9 cellular contexts compared by ENCODE assay signal in genomic region chr9:132546148-132547051, GRCh38. TPM values are rescaled to one million over a fixed set of nuclear protein-coding genes. Genes with fewer than 3 reads are reported as not detected.
DNase-seq lines count a peak whose midpoint lies in the region; ATAC-seq and TF ChIP-seq lines count a peak whose summit lies in the region.
"Had no signal": no experiment of that assay in that cellular context is flagged by ENCODE, and none has a peak within 500 bp of the region (broad histone marks: within the 10 kb centered on the region; RNA-seq: fewer than 3 reads in every experiment).

No MANE protein-coding gene starts in this region.

- H3K4me3 ChIP-seq in BE2C (ENCODE audit: low read depth, low read length) (peak overlapping the region; percentile 34), adrenal gland (peak overlapping the region in 1 of 4 donors; percentile 41)

- H3K36me3 ChIP-seq in BE2C, result no peaks in the 10 kb centered on the region
- no peaks in the 10 kb centered on the region for H3K36me3 ChIP-seq in adrenal gland (replicated peaks in 1 of 2)

- no peak for TF ChIP-seq POLR2A in adrenal gland (IDR thresholded peaks at IDR 0.05)

- no peak overlapping the region for H3K27ac ChIP-seq in adrenal gland

- TF ChIP-seq CTCF in BE2C (IDR thresholded peaks at IDR 0.05; ENCODE audit: low read depth, low read length), result peak; percentile 76
- TF ChIP-seq CTCF in adrenal gland (IDR thresholded peaks at IDR 0.05), result peak in 4 of 6 experiments; percentile 7 to 25 (median 13)

- intact Hi-C loops in adrenal gland (cut with DNase I), result no loop called here

- H3K4me1 ChIP-seq in BE2C (peaks cover 49% of the 10 kb centered on the region), adrenal gland (replicated peaks in 1 of 2) (no peaks in the 10 kb centered on the region)

- H3K9me3 ChIP-seq in BE2C (no peaks in the 10 kb centered on the region), adrenal gland (replicated peaks in 1 of 3) (no peaks in the 10 kb centered on the region)

- WGBS in adrenal gland, 4 donors, result 5 to 15% (median 10%) methylated on average over 23 to 27 of the region's 27 CpGs

- ATAC-seq in GM19035 (IDR thresholded peaks at IDR 0.05; ENCODE audit: unreplicated experiment), result no peak
- ATAC-seq in HG02840 (IDR thresholded peaks at IDR 0.05; ENCODE audit: low FRiP score, unreplicated experiment), result no peak

- DNase-seq in BE2C (peak; percentile 96), M059J (ENCODE audit: low read depth) (peak; percentile 30), adrenal gland (peak in 4 of 7 donors; percentile 19 to 62 (median 27)), iPS-NIHi11 (ENCODE audit: low spot score) (peak; percentile 82), mesenteric fat pad (ENCODE audit: low spot score) (no peak), NCI-H187 (lab: John Stamatoyannopoulos, UW) (no peak)

- H3K27me3 ChIP-seq in BE2C (no peaks in the 10 kb centered on the region), adrenal gland (no peaks in the 10 kb centered on the region)

RNA-seq across cellular contexts. Expression of gene BARHL1, which starts 36.0 kb away (rescaled TPM):
- 0.43 TPM for polyA plus RNA-seq in BE2C (2012; ENCODE audit: insufficient read depth, insufficient read length, low read depth)
- total RNA-seq in M059J (2014; rRNA removed; shearing (Covaris generic)), result not detected in 2 replicates
- total RNA-seq in adrenal gland (not detected), mesenteric fat pad (not detected)
- polyA plus RNA-seq in adrenal gland, result not detected
- total RNA-seq: aorta had no signal
- polyA plus RNA-seq: aorta had no signal

Comparison
In these comparisons a context has a peak if more than half of its experiments do, and no peak if none do; other contexts are left out.
1. DNase-seq: peak in BE2C (single experiment), M059J (single experiment), adrenal gland (4 of 7) and iPS-NIHi11 (single experiment); none in mesenteric fat pad (single experiment) and NCI-H187 (0 of 2).